1 cellular context compared by ENCODE assay signal in the genomic region with DNA sequence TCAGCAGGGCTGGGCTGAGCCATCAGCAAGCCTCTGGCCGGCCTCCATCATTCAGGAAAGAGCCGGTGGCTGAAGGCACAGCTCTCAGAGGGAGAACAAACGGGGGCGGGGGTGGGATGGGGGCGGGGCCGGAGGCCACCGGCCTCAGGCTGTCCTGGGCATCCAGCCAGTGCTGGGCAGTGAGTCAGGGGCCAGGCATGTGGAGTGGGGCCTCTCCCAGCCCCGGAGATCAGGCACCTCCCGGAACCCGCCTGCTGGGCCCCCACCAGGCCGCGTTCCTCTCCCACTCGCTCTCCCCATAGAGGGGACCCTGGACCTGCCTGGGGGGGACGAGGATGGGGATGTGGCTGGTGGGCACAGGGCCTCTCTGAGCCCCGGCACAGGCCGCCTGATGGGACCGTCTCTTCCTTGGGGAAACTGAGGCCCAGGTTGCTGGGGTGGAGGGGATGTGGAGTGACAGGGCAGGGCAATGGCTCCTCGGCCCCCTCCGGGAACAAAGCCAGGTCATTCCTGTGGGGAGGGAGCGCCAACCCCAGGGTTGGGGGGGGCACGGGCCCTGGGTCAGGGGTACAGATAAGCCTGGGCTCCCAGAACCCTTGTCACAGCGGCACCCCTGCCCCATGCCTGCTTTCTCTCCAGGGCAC.
TF ChIP-seq lines count a peak whose summit lies in the region.

No MANE protein-coding gene starts in this region.

TF ChIP-seq in HEK293, 187 proteins besides CTCF, POLR2A, EP300 and RAD21 (continued from another document and continues in another):
- TF ChIP-seq TSHZ1 (tag by site-specific recombination; IDR thresholded peaks at IDR 0.05; ENCODE audit: borderline replicate concordance) (no peak), GLIS2 (tag by site-specific recombination; IDR thresholded peaks at IDR 0.05) (peak; percentile 96), ZNF768 (tag by site-specific recombination; IDR thresholded peaks at IDR 0.05) (no peak), ZNF76 (tag by site-specific recombination; IDR thresholded peaks at IDR 0.05; ENCODE audit: borderline replicate concordance, low read depth) (peak; percentile 21; the same call in 1 of the 2 replicates), ZSCAN16 (tag by site-specific recombination; IDR thresholded peaks at IDR 0.05) (no peak), KLF16 (tag by site-specific recombination; IDR thresholded peaks at IDR 0.05) (0 out of 2 replicates have a peak, but pooled peaks have one; percentile 51), RBAK (tag by site-specific recombination; IDR thresholded peaks at IDR 0.05) (no peak), ZBTB6 (tag by site-specific recombination; IDR thresholded peaks at IDR 0.05) (peak; percentile 82), GFI1B (tag by site-specific recombination; IDR thresholded peaks at IDR 0.05) (no peak), ZNF571 (tag by site-specific recombination; IDR thresholded peaks at IDR 0.05) (no peak), SP2 (tag by site-specific recombination; IDR thresholded peaks at IDR 0.05) (peak; percentile 53), KLF8 (tag by site-specific recombination; IDR thresholded peaks at IDR 0.05) (peak; percentile 20; the same call in 1 of the 2 replicates), ZXDB (tag by site-specific recombination; IDR thresholded peaks at IDR 0.05) (no peak), GLI4 (tag by site-specific recombination; IDR thresholded peaks at IDR 0.05) (no peak), ZNF341 (tag by site-specific recombination; IDR thresholded peaks at IDR 0.05; ENCODE audit: low read depth) (0 out of 2 replicates have a peak, but pooled peaks have one; percentile 9), ZNF501 (tag by site-specific recombination; IDR thresholded peaks at IDR 0.05) (no peak; the same call in 1 of the 2 replicates), ZNF791 (tag by site-specific recombination; IDR thresholded peaks at IDR 0.05) (no peak), SP7 (tag by site-specific recombination; IDR thresholded peaks at IDR 0.05) (peak; percentile 32; the same call in 1 of the 2 replicates), TCF7L2 (IDR thresholded peaks at IDR 0.05; ENCODE audit: borderline replicate concordance, low read depth, low read length) (no peak), ZNF2 (tag by site-specific recombination; IDR thresholded peaks at IDR 0.05) (no peak), ZNF335 (tag by site-specific recombination; conservative IDR thresholded peaks at IDR 0.05) (peak; percentile 91), GLIS1 (tag by site-specific recombination; IDR thresholded peaks at IDR 0.05) (peak; percentile 96), ZFP37 (tag by site-specific recombination; IDR thresholded peaks at IDR 0.05) (0 out of 2 replicates have a peak, but pooled peaks have one; percentile 69), ZBTB17 (tag by site-specific recombination; IDR thresholded peaks at IDR 0.05) (no peak), ZNF660 (tag by site-specific recombination; IDR thresholded peaks at IDR 0.05) (peak; percentile 55), ZIC2 (tag by site-specific recombination; IDR thresholded peaks at IDR 0.05) (peak; percentile 92), ZNF146 (tag by site-specific recombination; IDR thresholded peaks at IDR 0.05) (no peak), BCL11B (tag by site-specific recombination; IDR thresholded peaks at IDR 0.05; ENCODE audit: low read depth) (no peak), ZNF211 (tag by site-specific recombination; IDR thresholded peaks at IDR 0.05; ENCODE audit: low read depth) (no peak), ZNF548 (tag by site-specific recombination; IDR thresholded peaks at IDR 0.05) (no peak), ZNF184 (tag by site-specific recombination; IDR thresholded peaks at IDR 0.05) (no peak)
- TF ChIP-seq, protein P1, sequence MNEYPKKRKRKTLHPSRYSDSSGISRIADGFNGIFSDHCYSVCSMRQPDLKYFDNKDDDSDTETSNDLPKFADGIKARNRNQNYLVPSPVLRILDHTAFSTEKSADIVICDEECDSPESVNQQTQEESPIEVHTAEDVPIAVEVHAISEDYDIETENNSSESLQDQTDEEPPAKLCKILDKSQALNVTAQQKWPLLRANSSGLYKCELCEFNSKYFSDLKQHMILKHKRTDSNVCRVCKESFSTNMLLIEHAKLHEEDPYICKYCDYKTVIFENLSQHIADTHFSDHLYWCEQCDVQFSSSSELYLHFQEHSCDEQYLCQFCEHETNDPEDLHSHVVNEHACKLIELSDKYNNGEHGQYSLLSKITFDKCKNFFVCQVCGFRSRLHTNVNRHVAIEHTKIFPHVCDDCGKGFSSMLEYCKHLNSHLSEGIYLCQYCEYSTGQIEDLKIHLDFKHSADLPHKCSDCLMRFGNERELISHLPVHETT (tag by site-specific recombination; IDR thresholded peaks at IDR 0.05) = no peak
- TF ChIP-seq, protein P2, sequence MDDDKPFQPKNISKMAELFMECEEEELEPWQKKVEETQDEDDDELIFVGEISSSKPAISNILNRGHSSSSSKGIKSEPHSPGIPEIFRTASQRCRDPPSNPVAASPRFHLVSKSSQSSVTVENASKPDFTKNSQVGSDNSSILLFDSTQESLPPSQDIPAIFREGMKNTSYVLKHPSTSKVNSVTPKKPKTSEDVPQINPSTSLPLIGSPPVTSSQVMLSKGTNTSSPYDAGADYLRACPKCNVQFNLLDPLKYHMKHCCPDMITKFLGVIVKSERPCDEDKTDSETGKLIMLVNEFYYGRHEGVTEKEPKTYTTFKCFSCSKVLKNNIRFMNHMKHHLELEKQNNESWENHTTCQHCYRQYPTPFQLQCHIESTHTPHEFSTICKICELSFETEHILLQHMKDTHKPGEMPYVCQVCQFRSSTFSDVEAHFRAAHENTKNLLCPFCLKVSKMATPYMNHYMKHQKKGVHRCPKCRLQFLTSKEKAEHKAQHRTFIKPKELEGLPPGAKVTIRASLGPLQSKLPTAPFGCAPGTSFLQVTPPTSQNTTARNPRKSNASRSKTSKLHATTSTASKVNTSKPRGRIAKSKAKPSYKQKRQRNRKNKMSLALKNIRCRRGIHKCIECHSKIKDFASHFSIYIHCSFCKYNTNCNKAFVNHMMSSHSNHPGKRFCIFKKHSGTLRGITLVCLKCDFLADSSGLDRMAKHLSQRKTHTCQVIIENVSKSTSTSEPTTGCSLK (tag by site-specific recombination; IDR thresholded peaks at IDR 0.05) = no peak
- TF ChIP-seq, protein P3, sequence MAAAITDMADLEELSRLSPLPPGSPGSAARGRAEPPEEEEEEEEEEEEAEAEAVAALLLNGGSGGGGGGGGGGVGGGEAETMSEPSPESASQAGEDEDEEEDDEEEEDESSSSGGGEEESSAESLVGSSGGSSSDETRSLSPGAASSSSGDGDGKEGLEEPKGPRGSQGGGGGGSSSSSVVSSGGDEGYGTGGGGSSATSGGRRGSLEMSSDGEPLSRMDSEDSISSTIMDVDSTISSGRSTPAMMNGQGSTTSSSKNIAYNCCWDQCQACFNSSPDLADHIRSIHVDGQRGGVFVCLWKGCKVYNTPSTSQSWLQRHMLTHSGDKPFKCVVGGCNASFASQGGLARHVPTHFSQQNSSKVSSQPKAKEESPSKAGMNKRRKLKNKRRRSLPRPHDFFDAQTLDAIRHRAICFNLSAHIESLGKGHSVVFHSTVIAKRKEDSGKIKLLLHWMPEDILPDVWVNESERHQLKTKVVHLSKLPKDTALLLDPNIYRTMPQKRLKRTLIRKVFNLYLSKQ (tag by site-specific recombination; IDR thresholded peaks at IDR 0.05; ENCODE audit: borderline replicate concordance) = no peak
- TF ChIP-seq, protein P4, sequence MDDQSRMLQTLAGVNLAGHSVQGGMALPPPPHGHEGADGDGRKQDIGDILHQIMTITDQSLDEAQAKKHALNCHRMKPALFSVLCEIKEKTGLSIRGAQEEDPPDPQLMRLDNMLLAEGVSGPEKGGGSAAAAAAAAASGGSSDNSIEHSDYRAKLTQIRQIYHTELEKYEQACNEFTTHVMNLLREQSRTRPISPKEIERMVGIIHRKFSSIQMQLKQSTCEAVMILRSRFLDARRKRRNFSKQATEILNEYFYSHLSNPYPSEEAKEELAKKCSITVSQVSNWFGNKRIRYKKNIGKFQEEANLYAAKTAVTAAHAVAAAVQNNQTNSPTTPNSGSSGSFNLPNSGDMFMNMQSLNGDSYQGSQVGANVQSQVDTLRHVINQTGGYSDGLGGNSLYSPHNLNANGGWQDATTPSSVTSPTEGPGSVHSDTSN (CRISPR knock-in tag; IDR thresholded peaks at IDR 0.05) = no peak
- TF ChIP-seq, protein P5, sequence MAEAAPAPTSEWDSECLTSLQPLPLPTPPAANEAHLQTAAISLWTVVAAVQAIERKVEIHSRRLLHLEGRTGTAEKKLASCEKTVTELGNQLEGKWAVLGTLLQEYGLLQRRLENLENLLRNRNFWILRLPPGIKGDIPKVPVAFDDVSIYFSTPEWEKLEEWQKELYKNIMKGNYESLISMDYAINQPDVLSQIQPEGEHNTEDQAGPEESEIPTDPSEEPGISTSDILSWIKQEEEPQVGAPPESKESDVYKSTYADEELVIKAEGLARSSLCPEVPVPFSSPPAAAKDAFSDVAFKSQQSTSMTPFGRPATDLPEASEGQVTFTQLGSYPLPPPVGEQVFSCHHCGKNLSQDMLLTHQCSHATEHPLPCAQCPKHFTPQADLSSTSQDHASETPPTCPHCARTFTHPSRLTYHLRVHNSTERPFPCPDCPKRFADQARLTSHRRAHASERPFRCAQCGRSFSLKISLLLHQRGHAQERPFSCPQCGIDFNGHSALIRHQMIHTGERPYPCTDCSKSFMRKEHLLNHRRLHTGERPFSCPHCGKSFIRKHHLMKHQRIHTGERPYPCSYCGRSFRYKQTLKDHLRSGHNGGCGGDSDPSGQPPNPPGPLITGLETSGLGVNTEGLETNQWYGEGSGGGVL (tag by site-specific recombination; IDR thresholded peaks at IDR 0.05) = peak; percentile 96
- TF ChIP-seq, protein P6, sequence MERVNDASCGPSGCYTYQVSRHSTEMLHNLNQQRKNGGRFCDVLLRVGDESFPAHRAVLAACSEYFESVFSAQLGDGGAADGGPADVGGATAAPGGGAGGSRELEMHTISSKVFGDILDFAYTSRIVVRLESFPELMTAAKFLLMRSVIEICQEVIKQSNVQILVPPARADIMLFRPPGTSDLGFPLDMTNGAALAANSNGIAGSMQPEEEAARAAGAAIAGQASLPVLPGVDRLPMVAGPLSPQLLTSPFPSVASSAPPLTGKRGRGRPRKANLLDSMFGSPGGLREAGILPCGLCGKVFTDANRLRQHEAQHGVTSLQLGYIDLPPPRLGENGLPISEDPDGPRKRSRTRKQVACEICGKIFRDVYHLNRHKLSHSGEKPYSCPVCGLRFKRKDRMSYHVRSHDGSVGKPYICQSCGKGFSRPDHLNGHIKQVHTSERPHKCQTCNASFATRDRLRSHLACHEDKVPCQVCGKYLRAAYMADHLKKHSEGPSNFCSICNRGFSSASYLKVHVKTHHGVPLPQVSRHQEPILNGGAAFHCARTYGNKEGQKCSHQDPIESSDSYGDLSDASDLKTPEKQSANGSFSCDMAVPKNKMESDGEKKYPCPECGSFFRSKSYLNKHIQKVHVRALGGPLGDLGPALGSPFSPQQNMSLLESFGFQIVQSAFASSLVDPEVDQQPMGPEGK (tag by site-specific recombination; IDR thresholded peaks at IDR 0.05) = peak; percentile 93
- TF ChIP-seq, protein P7, sequence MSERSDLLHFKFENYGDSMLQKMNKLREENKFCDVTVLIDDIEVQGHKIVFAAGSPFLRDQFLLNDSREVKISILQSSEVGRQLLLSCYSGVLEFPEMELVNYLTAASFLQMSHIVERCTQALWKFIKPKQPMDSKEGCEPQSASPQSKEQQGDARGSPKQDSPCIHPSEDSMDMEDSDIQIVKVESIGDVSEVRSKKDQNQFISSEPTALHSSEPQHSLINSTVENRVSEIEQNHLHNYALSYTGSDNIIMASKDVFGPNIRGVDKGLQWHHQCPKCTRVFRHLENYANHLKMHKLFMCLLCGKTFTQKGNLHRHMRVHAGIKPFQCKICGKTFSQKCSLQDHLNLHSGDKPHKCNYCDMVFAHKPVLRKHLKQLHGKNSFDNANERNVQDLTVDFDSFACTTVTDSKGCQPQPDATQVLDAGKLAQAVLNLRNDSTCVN (tag by site-specific recombination; optimal IDR thresholded peaks at IDR 0.05) = peak; percentile 24
- TF ChIP-seq, protein P8, sequence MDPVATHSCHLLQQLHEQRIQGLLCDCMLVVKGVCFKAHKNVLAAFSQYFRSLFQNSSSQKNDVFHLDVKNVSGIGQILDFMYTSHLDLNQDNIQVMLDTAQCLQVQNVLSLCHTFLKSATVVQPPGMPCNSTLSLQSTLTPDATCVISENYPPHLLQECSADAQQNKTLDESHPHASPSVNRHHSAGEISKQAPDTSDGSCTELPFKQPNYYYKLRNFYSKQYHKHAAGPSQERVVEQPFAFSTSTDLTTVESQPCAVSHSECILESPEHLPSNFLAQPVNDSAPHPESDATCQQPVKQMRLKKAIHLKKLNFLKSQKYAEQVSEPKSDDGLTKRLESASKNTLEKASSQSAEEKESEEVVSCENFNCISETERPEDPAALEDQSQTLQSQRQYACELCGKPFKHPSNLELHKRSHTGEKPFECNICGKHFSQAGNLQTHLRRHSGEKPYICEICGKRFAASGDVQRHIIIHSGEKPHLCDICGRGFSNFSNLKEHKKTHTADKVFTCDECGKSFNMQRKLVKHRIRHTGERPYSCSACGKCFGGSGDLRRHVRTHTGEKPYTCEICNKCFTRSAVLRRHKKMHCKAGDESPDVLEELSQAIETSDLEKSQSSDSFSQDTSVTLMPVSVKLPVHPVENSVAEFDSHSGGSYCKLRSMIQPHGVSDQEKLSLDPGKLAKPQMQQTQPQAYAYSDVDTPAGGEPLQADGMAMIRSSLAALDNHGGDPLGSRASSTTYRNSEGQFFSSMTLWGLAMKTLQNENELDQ (tag by site-specific recombination; IDR thresholded peaks at IDR 0.05; ENCODE audit: low read depth) = no peak
